Comparison of ENCODE assay signal across 10 cellular contexts in the genomic region with DNA sequence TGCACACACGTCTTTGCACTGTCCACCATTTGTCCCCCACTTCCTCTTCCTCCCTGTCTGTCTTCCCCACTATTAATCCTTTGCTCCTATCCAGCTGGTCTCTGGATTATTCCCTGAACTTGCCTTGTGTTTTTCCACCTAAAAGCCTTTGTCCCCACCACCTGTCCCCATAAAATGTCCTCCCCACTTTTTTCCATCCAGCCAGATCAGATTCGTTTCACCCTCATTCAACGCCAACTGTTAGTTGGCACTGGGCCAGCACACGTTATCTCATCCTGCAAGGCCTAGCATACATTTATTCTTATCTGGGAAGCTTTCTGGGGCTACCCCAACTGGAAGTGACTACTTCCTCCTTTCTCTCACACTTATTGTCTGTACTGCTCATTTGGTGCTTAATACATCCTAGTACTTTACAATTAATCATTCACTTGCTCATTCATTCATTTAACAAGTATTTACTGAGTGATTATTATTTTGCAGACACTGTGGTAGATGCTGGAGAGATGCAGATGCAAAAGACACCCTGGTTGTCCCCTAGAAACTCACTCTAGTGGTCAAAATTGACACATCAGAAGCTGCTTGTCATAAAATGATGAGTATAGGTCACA.
DNase-seq lines count a peak whose midpoint lies in the region; ATAC-seq and TF ChIP-seq lines count a peak whose summit lies in the region.
"Had no signal": no experiment of that assay in that cellular context is flagged by ENCODE, and none has a peak within 500 bp of the region (broad histone marks: within the 10 kb centered on the region; RNA-seq: fewer than 3 reads in every experiment).

No MANE protein-coding gene starts in this region.

- intact Hi-C loops in colonic mucosa (cut with DNase I), result no loop called here

- no peak overlapping the region for H3K27ac Mint-ChIP-seq in type B pancreatic cell
- H3K27ac Mint-ChIP-seq: IgD-negative memory B cell had no signal

- H3K9me3 ChIP-seq in colonic mucosa, result no peaks in the 10 kb centered on the region

- no peak overlapping the region for H3K27ac ChIP-seq in colonic mucosa

- TF ChIP-seq CTCF in colonic mucosa (IDR thresholded peaks at IDR 0.05) (no peak), type B pancreatic cell (conservative IDR thresholded peaks at IDR 0.05) (no peak)

- peaks cover 7% of the 10 kb centered on the region for H3K27me3 Mint-ChIP-seq in type B pancreatic cell

- no peaks in the 10 kb centered on the region for H3K27me3 ChIP-seq in colonic mucosa

- no peak overlapping the region for H3K4me3 ChIP-seq in colonic mucosa

- H3K9me3 Mint-ChIP-seq in type B pancreatic cell, result no peaks in the 10 kb centered on the region

- no peak overlapping the region for H3K9ac ChIP-seq in colonic mucosa (ENCODE audit: low read depth in 2 of 2, low read length in 2 of 2)

- no peaks in the 10 kb centered on the region for H3K4me1 ChIP-seq in colonic mucosa

- peaks cover 9% of the 10 kb centered on the region for H3K4me1 Mint-ChIP-seq in type B pancreatic cell (ENCODE audit: unreplicated experiment)
- H3K4me1 Mint-ChIP-seq: IgD-negative memory B cell had no signal

- no peaks in the 10 kb centered on the region for H3K36me3 Mint-ChIP-seq in type B pancreatic cell
- H3K36me3 Mint-ChIP-seq: IgD-negative memory B cell had no signal

- no peak overlapping the region for H3K4me3 Mint-ChIP-seq in type B pancreatic cell
- H3K4me3 Mint-ChIP-seq: IgD-negative memory B cell had no signal

- ATAC-seq in HG02642 (IDR thresholded peaks at IDR 0.05; ENCODE audit: poor library complexity, unreplicated experiment), result peak; percentile 60

- H3K36me3 ChIP-seq in colonic mucosa, result no peaks in the 10 kb centered on the region

- DNase-seq in DMS53 (lab: John Stamatoyannopoulos, UW) (peak; percentile 75), NCI-H146 (lab: John Stamatoyannopoulos, UW) (peak; percentile 96), colonic mucosa (peak; percentile 68), T-helper 1 cell (no peak), hepatic stellate cell (ENCODE audit: low spot score) (no peak), glomerular visceral epithelial cell (ENCODE audit: extremely low spot score) (no peak), type B pancreatic cell (ENCODE audit: extremely low spot score, unreplicated experiment) (no peak)
- DNase-seq: DND-41 had no signal

Comparison
In these comparisons a context has a peak if more than half of its experiments do, and no peak if none do; other contexts are left out.
1. DNase-seq: peak in DMS53 (single experiment), NCI-H146 (single experiment) and colonic mucosa (single experiment); none in T-helper 1 cell (0 of 5), hepatic stellate cell (single experiment), glomerular visceral epithelial cell (single experiment) and type B pancreatic cell (single experiment).